In the genomic region with DNA sequence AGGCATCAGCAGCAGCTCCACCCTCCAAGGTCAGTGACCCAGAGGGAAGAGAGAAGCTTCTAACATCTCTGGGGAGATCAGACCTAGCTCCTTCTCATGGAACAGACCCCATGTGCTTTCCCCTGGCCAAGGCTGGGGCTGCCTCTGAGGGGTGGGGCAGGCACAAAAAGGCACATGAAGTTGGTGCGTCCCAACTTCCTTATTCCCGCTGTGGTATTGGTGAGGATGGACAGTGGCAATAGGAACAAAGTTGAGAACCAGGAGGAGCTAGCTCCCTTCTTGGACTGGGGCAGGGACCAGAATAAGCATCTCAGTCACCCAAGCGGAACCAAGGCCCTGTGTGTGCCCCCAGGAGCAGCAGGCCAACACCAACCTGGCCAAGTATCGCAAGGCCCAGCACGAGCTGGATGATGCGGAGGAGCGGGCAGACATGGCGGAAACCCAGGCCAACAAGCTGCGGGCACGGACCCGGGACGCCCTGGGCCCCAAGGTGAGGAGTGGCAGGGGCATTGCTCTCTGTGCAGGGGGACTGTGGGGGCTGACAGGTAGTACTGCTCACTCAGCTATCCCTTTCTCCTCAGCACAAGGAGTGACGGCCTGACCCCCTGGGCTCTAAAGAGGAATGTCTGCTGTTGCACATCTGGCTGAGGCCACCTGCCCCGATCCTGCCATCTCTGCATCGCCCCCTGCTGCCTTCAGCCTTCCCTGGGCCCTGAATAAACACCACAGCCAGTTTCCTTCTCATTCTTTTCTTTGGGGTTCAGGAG, we compare ENCODE assay signal across 14 cellular contexts. TPM values are rescaled to one million over a fixed set of nuclear protein-coding genes. Genes with fewer than 3 reads are reported as not detected.
DNase-seq lines count a peak whose midpoint lies in the region; ATAC-seq and TF ChIP-seq lines count a peak whose summit lies in the region.
"Had no signal": no experiment of that assay in that cellular context is flagged by ENCODE, and none has a peak within 500 bp of the region (broad histone marks: within the 10 kb centered on the region; RNA-seq: fewer than 3 reads in every experiment).

No MANE protein-coding gene starts in this region.

- no peaks in the 10 kb centered on the region for H3K9me3 Mint-ChIP-seq in activated naive CD4-positive, alpha-beta T cell treated with anti-CD3 and anti-CD28 coated beads for 36 hours
- no peaks in the 10 kb centered on the region for H3K9me3 Mint-ChIP-seq in activated naive CD4-positive, alpha-beta T cell treated with anti-CD3 and anti-CD28 coated beads, Interleukin-2, amount 50 U/mL, for 72 hours
- no peaks in the 10 kb centered on the region for H3K9me3 Mint-ChIP-seq in stimulated activated naive B cell treated with anti-CD40 and anti-IgM and Interleukin-4, amounts not matched to agents 10 μg/mL and 1 μg/mL and 100 μg/mL, for 72 hours

- CTCF ChIA-PET in activated naive CD4-positive, alpha-beta T cell treated with anti-CD3 and anti-CD28 coated beads for 36 hours (lab: Charles Lee): interaction anchor here (0.6 to 1.5 kb wide), 3 partner anchors 98 to 127 kb away, joined by 3 to 4 read pairs (median 3); no protein-coding TSS in a partner anchor
- CTCF ChIA-PET in RWPE1 (lab: Yijun Ruan, JAX): interaction anchor here (0.6 to 2.2 kb wide), 6 partner anchors 9 to 169 kb away, joined by 3 to 13 read pairs (median 4); no protein-coding TSS in a partner anchor

- DNase-seq in activated naive CD4-positive, alpha-beta T cell treated with anti-CD3 and anti-CD28 coated beads for 36 hours: peak; percentile 33
- no peak for DNase-seq in activated naive CD4-positive, alpha-beta T cell treated with anti-CD3 and anti-CD28 coated beads, Interleukin-2, amount 50 U/mL, for 72 hours (ENCODE audit: low spot score in 2 of 2)
- DNase-seq in RWPE1 (ENCODE audit: low spot score) (no peak), cardiac muscle cell (ENCODE audit: low read depth in 1 of 2, low spot score in 1 of 2) (no peak), NCI-H510A (lab: John Stamatoyannopoulos, UW) (no peak)
- DNase-seq in stimulated activated naive B cell treated with anti-CD40 and anti-IgM and Interleukin-4, amounts not matched to agents 10 μg/mL and 1 μg/mL and 100 μg/mL, for 72 hours: no peak
- DNase-seq: NCI-H1930, uterus had no signal

- no peak overlapping the region for H3K4me3 ChIP-seq in cardiac muscle cell
- H3K4me3 ChIP-seq: BLaER1 treated with 17β-estradiol and CSF1 and Interleukin-3, amounts not matched to agents 10 nM and 100 nM; ovary; SJSA1; uterus had no signal

- H3K27ac ChIP-seq in RWPE1 (0 out of 2 replicates have a peak overlapping the region, but pooled peaks have one; percentile 3), cardiac muscle cell (peak overlapping the region; percentile 56)
- H3K27ac ChIP-seq: BLaER1 treated with 17β-estradiol and CSF1 and Interleukin-3, amounts not matched to agents 10 nM and 100 nM; ovary; SJSA1; uterus had no signal

- TF ChIP-seq CTCF in RWPE1 (conservative IDR thresholded peaks at IDR 0.05; ENCODE audit: low read depth): no peak; the same call in 1 of the 2 replicates
- TF ChIP-seq CTCF in cardiac muscle cell (IDR thresholded peaks at IDR 0.05; ENCODE audit: low read depth, low read length): peak; percentile 21

- H3K4me3 Mint-ChIP-seq in activated naive CD4-positive, alpha-beta T cell treated with anti-CD3 and anti-CD28 coated beads for 36 hours: no peak overlapping the region
- H3K4me3 Mint-ChIP-seq in stimulated activated naive B cell treated with anti-CD40 and anti-IgM and Interleukin-4, amounts not matched to agents 10 μg/mL and 1 μg/mL and 100 μg/mL, for 72 hours: no peak overlapping the region

- no peaks in the 10 kb centered on the region for H3K27me3 ChIP-seq in cardiac muscle cell
- H3K27me3 ChIP-seq: BLaER1 treated with 17β-estradiol and CSF1 and Interleukin-3, amounts not matched to agents 10 nM and 100 nM; ovary; SJSA1; uterus had no signal

- peaks cover 69% of the 10 kb centered on the region for H3K36me3 ChIP-seq in cardiac muscle cell
- H3K36me3 ChIP-seq: ovary, uterus had no signal

- POLR2A ChIA-PET in RWPE1 (lab: Yijun Ruan, JAX; ENCODE audit: low non-redundant PET): no interaction called here

- H3K4me1 ChIP-seq in cardiac muscle cell (ENCODE audit: low read depth): no peaks in the 10 kb centered on the region
- H3K4me1 ChIP-seq: BLaER1 treated with 17β-estradiol and CSF1 and Interleukin-3, amounts not matched to agents 10 nM and 100 nM; SJSA1; uterus had no signal

- intact Hi-C loops in activated naive CD4-positive, alpha-beta T cell treated with anti-CD3 and anti-CD28 coated beads for 36 hours (cut with micrococcal nuclease): no loop called here

- no peaks in the 10 kb centered on the region for H3K4me1 Mint-ChIP-seq in activated naive CD4-positive, alpha-beta T cell treated with anti-CD3 and anti-CD28 coated beads for 36 hours (ENCODE audit: low read depth)
- peaks cover 5% of the 10 kb centered on the region in 2 donors for H3K4me1 Mint-ChIP-seq in stimulated activated naive B cell treated with anti-CD40 and anti-IgM and Interleukin-4, amounts not matched to agents 10 μg/mL and 1 μg/mL and 100 μg/mL, for 72 hours

- ATAC-seq in activated naive CD4-positive, alpha-beta T cell treated with anti-CD3 and anti-CD28 coated beads, Interleukin-2, amount 50 U/mL, for 72 hours: no peak
- ATAC-seq in stimulated activated naive B cell treated with anti-CD40 and anti-IgM and Interleukin-4, amounts not matched to agents 10 μg/mL and 1 μg/mL and 100 μg/mL, for 72 hours (replicated peaks): no peak
- ATAC-seq in GM19324 (IDR thresholded peaks at IDR 0.05; ENCODE audit: low FRiP score, unreplicated experiment) (no peak), GM19035 (IDR thresholded peaks at IDR 0.05; ENCODE audit: unreplicated experiment) (no peak)

- no peak overlapping the region for H3K27ac Mint-ChIP-seq in activated naive CD4-positive, alpha-beta T cell treated with anti-CD3 and anti-CD28 coated beads for 36 hours
- peak overlapping the region in 1 of 2 donors; percentile 65 for H3K27ac Mint-ChIP-seq in activated naive CD4-positive, alpha-beta T cell treated with anti-CD3 and anti-CD28 coated beads, Interleukin-2, amount 50 U/mL, for 72 hours
- H3K27ac Mint-ChIP-seq in stimulated activated naive B cell treated with anti-CD40 and anti-IgM and Interleukin-4, amounts not matched to agents 10 μg/mL and 1 μg/mL and 100 μg/mL, for 72 hours: peak overlapping the region; percentile 31

- H3K9me3 ChIP-seq in cardiac muscle cell (ENCODE audit: low read depth): no peaks in the 10 kb centered on the region
- H3K9me3 ChIP-seq: BLaER1 treated with 17β-estradiol and CSF1 and Interleukin-3, amounts not matched to agents 10 nM and 100 nM; ovary; SJSA1; uterus had no signal

- H3K27me3 Mint-ChIP-seq in activated naive CD4-positive, alpha-beta T cell treated with anti-CD3 and anti-CD28 coated beads for 36 hours (ENCODE audit: low read depth): no peaks in the 10 kb centered on the region
- no peaks in the 10 kb centered on the region for H3K27me3 Mint-ChIP-seq in stimulated activated naive B cell treated with anti-CD40 and anti-IgM and Interleukin-4, amounts not matched to agents 10 μg/mL and 1 μg/mL and 100 μg/mL, for 72 hours

- H3K36me3 Mint-ChIP-seq in activated naive CD4-positive, alpha-beta T cell treated with anti-CD3 and anti-CD28 coated beads for 36 hours (ENCODE audit: low read depth): peaks cover 17% of the 10 kb centered on the region
- H3K36me3 Mint-ChIP-seq in activated naive CD4-positive, alpha-beta T cell treated with anti-CD3 and anti-CD28 coated beads, Interleukin-2, amount 50 U/mL, for 72 hours: no peaks in the 10 kb centered on the region
- peaks cover 49 to 76% of the 10 kb centered on the region in 2 donors for H3K36me3 Mint-ChIP-seq in stimulated activated naive B cell treated with anti-CD40 and anti-IgM and Interleukin-4, amounts not matched to agents 10 μg/mL and 1 μg/mL and 100 μg/mL, for 72 hours

RNA-seq across cellular contexts. Expression of a gene that starts 46.1 kb away (rescaled TPM):
- total RNA-seq in activated naive CD4-positive, alpha-beta T cell treated with anti-CD3 and anti-CD28 coated beads for 36 hours: under 1 TPM; 0.20 to 0.86 TPM
- total RNA-seq in activated naive CD4-positive, alpha-beta T cell treated with anti-CD3 and anti-CD28 coated beads, Interleukin-2, amount 50 U/mL, for 72 hours: under 1 TPM in 1 of 2 donors, not detected in 1; 0.70 TPM
- total RNA-seq in cardiac muscle cell: 30.2 and 73.2 TPM in 2 replicates
- 107 and 112 TPM in 2 replicates for polyA plus RNA-seq in cardiac muscle cell
- total RNA-seq: H4, SJSA1 had no signal

RNA-seq across cellular contexts. Expression of a gene that starts 46.2 kb away (rescaled TPM):
- total RNA-seq in activated naive CD4-positive, alpha-beta T cell treated with anti-CD3 and anti-CD28 coated beads for 36 hours: 10 to 100 TPM; 84.3 to 86.0 TPM
- total RNA-seq in activated naive CD4-positive, alpha-beta T cell treated with anti-CD3 and anti-CD28 coated beads, Interleukin-2, amount 50 U/mL, for 72 hours: 10 to 100 TPM; 59.7 to 74.2 TPM
- 50.5 and 69.5 TPM in 2 replicates for total RNA-seq in cardiac muscle cell
- polyA plus RNA-seq in cardiac muscle cell: 59.9 and 82.9 TPM in 2 replicates

Comparison
In these comparisons a context has a peak if more than half of its experiments do, and no peak if none do; other contexts are left out.
1. RNA of a gene that starts 46.1 kb away (total RNA-seq): 30.2 to 73.2 TPM in cardiac muscle cell; 0.20 to 0.86 TPM in activated naive CD4-positive, alpha-beta T cell treated with anti-CD3 and anti-CD28 coated beads for 36 hours and 0.70 TPM in activated naive CD4-positive, alpha-beta T cell treated with anti-CD3 and anti-CD28 coated beads, Interleukin-2, amount 50 U/mL, for 72 hours; every median in the first group is over 10 times any median in the second.